Comparison of ENCODE assay signal across 20 cellular contexts in the genomic region with DNA sequence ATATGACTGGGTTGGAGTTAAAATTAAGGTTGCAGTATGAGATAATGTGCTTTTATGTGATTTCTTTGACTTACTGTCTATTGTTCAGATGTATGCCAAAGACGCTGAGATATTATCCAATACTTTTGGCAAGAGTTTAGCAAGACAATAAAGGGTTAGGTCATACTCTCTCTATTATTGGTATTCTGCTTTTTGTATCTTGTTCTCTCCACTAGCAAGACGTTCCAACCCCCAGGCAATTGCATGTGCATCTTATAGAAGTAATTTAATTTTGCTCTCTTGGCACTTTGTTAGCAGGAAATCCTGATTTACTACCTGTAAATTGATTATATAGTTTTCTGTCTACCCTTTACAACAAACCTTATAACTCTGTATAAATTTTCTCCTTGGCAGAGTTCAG.
DNase-seq lines count a peak whose midpoint lies in the region; ATAC-seq, FAIRE-seq and TF ChIP-seq lines count a peak whose summit lies in the region.
"Had no signal": no experiment of that assay in that cellular context is flagged by ENCODE, and none has a peak within 500 bp of the region (broad histone marks: within the 10 kb centered on the region; RNA-seq: fewer than 3 reads in every experiment).

No MANE protein-coding gene starts in this region.

- H3K79me2 ChIP-seq in smooth muscle cell (ENCODE audit: low read depth): no peaks in the 10 kb centered on the region

- no peaks in the 10 kb centered on the region for H3K36me3 ChIP-seq in BE2C
- no peaks in the 10 kb centered on the region for H3K36me3 ChIP-seq in smooth muscle cell (ENCODE audit: low read depth)
- H3K36me3 ChIP-seq: BLaER1 treated with 17β-estradiol and CSF1 and Interleukin-3, amounts not matched to agents 10 nM and 100 nM had no signal

- no peak overlapping the region for H3K4me2 ChIP-seq in smooth muscle cell
- H3K4me2 ChIP-seq: A549; BLaER1 treated with 17β-estradiol and CSF1 and Interleukin-3, amounts not matched to agents 10 nM and 100 nM had no signal

- peaks cover 8% of the 10 kb centered on the region for H3K4me1 ChIP-seq in BE2C
- H3K4me1 ChIP-seq in smooth muscle cell (ENCODE audit: low read depth): no peaks in the 10 kb centered on the region
- H3K4me1 ChIP-seq: A549, Caco-2 had no signal

- no peak overlapping the region for H3K27ac ChIP-seq in smooth muscle cell (ENCODE audit: low read depth)
- H3K27ac ChIP-seq: 22Rv1; A549; BLaER1 treated with 17β-estradiol and CSF1 and Interleukin-3, amounts not matched to agents 10 nM and 100 nM; C4-2B had no signal

- H4K20me1 ChIP-seq in smooth muscle cell (ENCODE audit: low read depth): no peaks in the 10 kb centered on the region
- H4K20me1 ChIP-seq: BLaER1 treated with 17β-estradiol and CSF1 and Interleukin-3, amounts not matched to agents 10 nM and 100 nM had no signal

- whole genome bisulfite sequencing in smooth muscle cell (ENCODE audit: low lambda C conversion rate): 83% methylated on average over 2 of the region's 2 CpGs

- no peaks in the 10 kb centered on the region for H3F3A ChIP-seq in smooth muscle cell (ENCODE audit: low read depth)

- DNase-seq in BE2C (peak; percentile 45), HTR-8/SVneo (ENCODE audit: insufficient read length, low spot score) (no peak), SK-N-DZ (ENCODE audit: low spot score) (peak; percentile 15), smooth muscle cell (lab: John Stamatoyannopoulos, UW; ENCODE audit: unreplicated experiment) (no peak), AML-193 (lab: John Stamatoyannopoulos, UW) (no peak)
- DNase-seq: Caco-2; Calu3; CD4-positive, alpha-beta T cell; CD8-positive, alpha-beta T cell; DMS79 treated with DMSO at 0.1 percent for 48 hours; GF-D8 had no signal

- TF ChIP-seq CTCF in BE2C (IDR thresholded peaks at IDR 0.05; ENCODE audit: low read depth, low read length) (no peak), smooth muscle cell (IDR thresholded peaks at IDR 0.05; ENCODE audit: borderline replicate concordance, insufficient read depth, poor library complexity, severe bottlenecking) (no peak)

- no peaks in the 10 kb centered on the region for H3K9me3 ChIP-seq in BE2C
- H3K9me3 ChIP-seq in smooth muscle cell (replicated peaks; ENCODE audit: low read depth): no peaks in the 10 kb centered on the region
- H3K9me3 ChIP-seq: A549; BLaER1 treated with 17β-estradiol and CSF1 and Interleukin-3, amounts not matched to agents 10 nM and 100 nM; Caco-2 had no signal

- ATAC-seq in HG03045 (IDR thresholded peaks at IDR 0.05; ENCODE audit: unreplicated experiment): no peak
- ATAC-seq: A549; CD8-positive, alpha-beta T cell had no signal

- no peak overlapping the region for H3K4me3 ChIP-seq in BE2C (ENCODE audit: low read depth, low read length)
- no peak overlapping the region for H3K4me3 ChIP-seq in smooth muscle cell
- H3K4me3 ChIP-seq: A549; BLaER1 treated with 17β-estradiol and CSF1 and Interleukin-3, amounts not matched to agents 10 nM and 100 nM had no signal

- peak; percentile 23 for FAIRE-seq in HTR-8/SVneo (lab: Jason Lieb, UNC)
- FAIRE-seq: D721Med, G401.6, GM12891, GM19239 had no signal

- H3K9ac ChIP-seq in smooth muscle cell (ENCODE audit: low read depth): no peak overlapping the region
- H3K9ac ChIP-seq: BLaER1 treated with 17β-estradiol and CSF1 and Interleukin-3, amounts not matched to agents 10 nM and 100 nM had no signal

- H3K27me3 ChIP-seq in BE2C: no peaks in the 10 kb centered on the region
- no peaks in the 10 kb centered on the region for H3K27me3 ChIP-seq in smooth muscle cell (ENCODE audit: low read depth)
- H3K27me3 ChIP-seq: BLaER1 treated with 17β-estradiol and CSF1 and Interleukin-3, amounts not matched to agents 10 nM and 100 nM had no signal

- H2AFZ ChIP-seq in smooth muscle cell (ENCODE audit: low read depth): no peak overlapping the region

Comparison
In these comparisons a context has a peak if more than half of its experiments do, and no peak if none do; other contexts are left out.
1. DNase-seq: peak in BE2C (single experiment) and SK-N-DZ (single experiment); none in HTR-8/SVneo (single experiment), smooth muscle cell (single experiment) and AML-193 (0 of 2).